In genomic region chr1:7421471-7422075, GRCh38 we compare ENCODE assay signal across 24 cellular contexts.
A peak's percentile ranks its signal among the peaks of the same experiment; 100 is the strongest.
DNase-seq lines count a peak whose midpoint lies in the region; ATAC-seq and TF ChIP-seq lines count a peak whose summit lies in the region.
"Had no signal": no experiment of that assay in that cellular context is flagged by ENCODE, and none has a peak within 500 bp of the region (broad histone marks: within the 10 kb centered on the region; RNA-seq: fewer than 3 reads in every experiment).

No MANE protein-coding gene starts in this region.

- H3K4me1 Mint-ChIP-seq in osteocyte (ENCODE audit: unreplicated experiment) (no peaks in the 10 kb centered on the region), T-helper 17 cell (no peaks in the 10 kb centered on the region)
- H3K4me1 Mint-ChIP-seq: activated CD4-positive, alpha-beta T cell treated with anti-CD3 and anti-CD28 coated beads, Interleukin-2, amount 10 ng/mL, durations not matched to agents 24 days and 14 days; activated naive CD8-positive, alpha-beta T cell treated with anti-CD3 and anti-CD28 coated beads, Interleukin-2, amount 50 U/mL, for 24 hours had no signal

- H3K9me3 Mint-ChIP-seq in osteocyte (ENCODE audit: unreplicated experiment) = no peaks in the 10 kb centered on the region
- H3K9me3 Mint-ChIP-seq: activated CD4-positive, alpha-beta T cell treated with anti-CD3 and anti-CD28 coated beads, Interleukin-2, amount 10 ng/mL, durations not matched to agents 24 days and 14 days; activated naive CD8-positive, alpha-beta T cell treated with anti-CD3 and anti-CD28 coated beads, Interleukin-2, amount 50 U/mL, for 24 hours had no signal

- peak; percentile 35 for DNase-seq in cardiac septum (ENCODE audit: low spot score)
- no peak for DNase-seq in Right ventricle myocardium inferior (ENCODE audit: missing footprints)
- peak; percentile 40 for DNase-seq in coronary artery (ENCODE audit: low spot score)
- DNase-seq in osteocyte (ENCODE audit: extremely low spot score, unreplicated experiment) = peak; percentile 59
- DNase-seq in upper lobe of right lung = peak; percentile 48
- no peak for DNase-seq in T-helper 17 cell
- DNase-seq in HuH-7 (ENCODE audit: low spot score) = no peak
- DNase-seq in NCI-H526 (lab: John Stamatoyannopoulos, UW) = no peak
- DNase-seq: activated CD4-positive, alpha-beta T cell treated with anti-CD3 and anti-CD28 coated beads, Interleukin-2, amount 10 ng/mL, durations not matched to agents 24 days and 14 days; activated naive CD8-positive, alpha-beta T cell treated with anti-CD3 and anti-CD28 coated beads, Interleukin-2, amount 50 U/mL, for 24 hours; COR-L47; DMS79; Karpas-422; left ventricle myocardium superior; MV-4-11; NCI-H1694 treated with DMSO at 0.1 percent for 48 hours; NCI-H524 treated with DMSO at 0.1 percent for 48 hours; psoas muscle; stimulated activated CD4-positive, alpha-beta T cell treated with anti-CD3 and anti-CD28 coated beads, Interleukin-1b, Interleukin-23, amount 100 ng/mL, for 48 hours; T-helper 2 cell had no signal

- no peak for TF ChIP-seq CTCF in coronary artery (IDR thresholded peaks at IDR 0.05)
- no peak for TF ChIP-seq CTCF in osteocyte (IDR thresholded peaks at IDR 0.05)
- TF ChIP-seq CTCF in upper lobe of right lung (IDR thresholded peaks at IDR 0.05) = no peak

- no peak for ATAC-seq in Right ventricle myocardium inferior
- no peak for ATAC-seq in upper lobe of right lung
- ATAC-seq in T-helper 17 cell = no peak
- ATAC-seq: activated naive CD8-positive, alpha-beta T cell treated with anti-CD3 and anti-CD28 coated beads, Interleukin-2, amount 50 U/mL, for 24 hours; left ventricle myocardium superior; Panc1; psoas muscle had no signal

- H3K36me3 ChIP-seq in upper lobe of right lung = no peaks in the 10 kb centered on the region
- H3K36me3 ChIP-seq: BLaER1, SJSA1 had no signal

- H3K27ac ChIP-seq in coronary artery (no peak overlapping the region), upper lobe of right lung (no peak overlapping the region)
- H3K27ac ChIP-seq: BLaER1, psoas muscle, SJSA1, skin epidermis had no signal

- intact Hi-C loops in cardiac septum (cut with DNase I) = no loop called here
- intact Hi-C loops in Right ventricle myocardium inferior (cut with DNase I) = no loop called here
- intact Hi-C loops in upper lobe of right lung (cut with DNase I) = no loop called here

- H3K36me3 Mint-ChIP-seq in osteocyte (ENCODE audit: unreplicated experiment) (peaks cover 2% of the 10 kb centered on the region), T-helper 17 cell (ENCODE audit: low read depth) (peaks cover 3% of the 10 kb centered on the region)

- H3K27me3 Mint-ChIP-seq in osteocyte (ENCODE audit: unreplicated experiment) (no peaks in the 10 kb centered on the region), T-helper 17 cell (peaks cover 23% of the 10 kb centered on the region)
- H3K27me3 Mint-ChIP-seq: activated CD4-positive, alpha-beta T cell treated with anti-CD3 and anti-CD28 coated beads, Interleukin-2, amount 10 ng/mL, durations not matched to agents 24 days and 14 days had no signal

- H3K4me3 ChIP-seq in coronary artery (no peak overlapping the region), upper lobe of right lung (no peak overlapping the region)
- H3K4me3 ChIP-seq: BLaER1, psoas muscle, SJSA1, skin epidermis had no signal

- no peaks in the 10 kb centered on the region for H3K4me1 ChIP-seq in upper lobe of right lung
- H3K4me1 ChIP-seq: BLaER1, psoas muscle, SJSA1 had no signal

- H3K4me3 Mint-ChIP-seq in osteocyte (ENCODE audit: unreplicated experiment) (no peak overlapping the region), T-helper 17 cell (no peak overlapping the region)
- H3K4me3 Mint-ChIP-seq: activated CD4-positive, alpha-beta T cell treated with anti-CD3 and anti-CD28 coated beads, Interleukin-2, amount 10 ng/mL, durations not matched to agents 24 days and 14 days; activated naive CD8-positive, alpha-beta T cell treated with anti-CD3 and anti-CD28 coated beads, Interleukin-2, amount 50 U/mL, for 24 hours had no signal

- H3K9me3 ChIP-seq in upper lobe of right lung (no peaks in the 10 kb centered on the region), T-helper 17 cell (ENCODE audit: control insufficient read depth, low read length, poor library complexity, severe bottlenecking) (no peaks in the 10 kb centered on the region)
- H3K9me3 ChIP-seq: psoas muscle, SJSA1 had no signal

- no peaks in the 10 kb centered on the region for H3K27me3 ChIP-seq in upper lobe of right lung
- H3K27me3 ChIP-seq: BLaER1, SJSA1 had no signal

- H3K27ac Mint-ChIP-seq in osteocyte (ENCODE audit: unreplicated experiment) (no peak overlapping the region), T-helper 17 cell (no peak overlapping the region)
- H3K27ac Mint-ChIP-seq: activated CD4-positive, alpha-beta T cell treated with anti-CD3 and anti-CD28 coated beads, Interleukin-2, amount 10 ng/mL, durations not matched to agents 24 days and 14 days; activated naive CD8-positive, alpha-beta T cell treated with anti-CD3 and anti-CD28 coated beads, Interleukin-2, amount 50 U/mL, for 24 hours had no signal

Comparison
In these comparisons a context has a peak if more than half of its experiments do, and no peak if none do; other contexts are left out.
1. DNase-seq: peak in cardiac septum (single experiment), coronary artery (single experiment), osteocyte (single experiment) and upper lobe of right lung (single experiment); none in Right ventricle myocardium inferior (single experiment), T-helper 17 cell (0 of 3), HuH-7 (single experiment) and NCI-H526 (0 of 2).